9 cellular contexts compared by ENCODE assay signal in genomic region chr10:59872892-59873463, GRCh38. TPM values are rescaled to one million over a fixed set of nuclear protein-coding genes. Genes with fewer than 3 reads are reported as not detected.
DNase-seq lines count a peak whose midpoint lies in the region; ATAC-seq, FAIRE-seq and TF ChIP-seq lines count a peak whose summit lies in the region.
"Had no signal": no experiment of that assay in that cellular context is flagged by ENCODE, and none has a peak within 500 bp of the region (broad histone marks: within the 10 kb centered on the region; RNA-seq: fewer than 3 reads in every experiment).

No MANE protein-coding gene starts in this region.

- in situ Hi-C loops in KBM-7 (cut with MboI; ENCODE audit: low pct_unique_long_range_greater_than_20kb, low sequenced_read_pairs): no loop called here

- peak overlapping the region; percentile 35 for H3K27ac ChIP-seq in RWPE2 (ENCODE audit: poor library complexity, severe bottlenecking)
- H3K27ac ChIP-seq in foreskin keratinocyte: peak overlapping the region; percentile 16

- ATAC-seq in RWPE2 (ENCODE audit: low read depth) (peak; percentile 68), foreskin keratinocyte (peak; percentile 75), GM19467 (IDR thresholded peaks at IDR 0.05; ENCODE audit: unreplicated experiment) (no peak), HG03439 (IDR thresholded peaks at IDR 0.05; ENCODE audit: unreplicated experiment) (no peak)
- ATAC-seq: HCT116 had no signal

- FAIRE-seq in GM18507 (lab: Jason Lieb, UNC): peak; percentile 26

- H3K9me3 ChIP-seq in RWPE2 (ENCODE audit: severe bottlenecking): no peaks in the 10 kb centered on the region

- DNase-seq in GM18507 (ENCODE audit: extremely low spot score, insufficient read length, low read depth) (no peak), RWPE2 (ENCODE audit: low spot score) (no peak), foreskin keratinocyte (peak; percentile 94 to 97), skeletal muscle cell (ENCODE audit: low read depth) (peak; percentile 85), COLO668 (lab: John Stamatoyannopoulos, UW; ENCODE audit: unreplicated experiment) (no peak), KBM-7 (no peak)

- H3K4me3 ChIP-seq in RWPE2 (ENCODE audit: severe bottlenecking) (no peak overlapping the region), skeletal muscle cell (ENCODE audit: low read depth, low read length) (no peak overlapping the region)

- H3K27me3 ChIP-seq in RWPE2 (ENCODE audit: insufficient read depth, poor library complexity, severe bottlenecking): no peaks in the 10 kb centered on the region
- H3K27me3 ChIP-seq in foreskin keratinocyte: no peaks in the 10 kb centered on the region

- H3K4me1 ChIP-seq in RWPE2 (ENCODE audit: insufficient read depth, poor library complexity, severe bottlenecking) (peaks cover 23% of the 10 kb centered on the region), foreskin keratinocyte (peaks cover 35% of the 10 kb centered on the region)

- H3K36me3 ChIP-seq in RWPE2 (ENCODE audit: low read depth): no peaks in the 10 kb centered on the region

- TF ChIP-seq CTCF in RWPE2 (IDR thresholded peaks at IDR 0.05; ENCODE audit: poor library complexity, severe bottlenecking): no peak
- TF ChIP-seq CTCF in foreskin keratinocyte (conservative IDR thresholded peaks at IDR 0.05): no peak

RNA-seq across cellular contexts. Expression of gene CCDC6, which starts 33.4 kb away (rescaled TPM):
- 47.9 and 49.3 TPM in 2 replicates for total RNA-seq in foreskin keratinocyte
- 11.6 and 15.2 TPM in 2 replicates for polyA plus RNA-seq in foreskin keratinocyte

Comparison
In these comparisons a context has a peak if more than half of its experiments do, and no peak if none do; other contexts are left out.
1. DNase-seq: peak in foreskin keratinocyte (2 of 2) and skeletal muscle cell (single experiment); none in GM18507 (single experiment), RWPE2 (single experiment), COLO668 (single experiment) and KBM-7 (single experiment).
2. ATAC-seq: peak in RWPE2 (single experiment) and foreskin keratinocyte (single experiment); none in GM19467 (single experiment) and HG03439 (single experiment).